28 cellular contexts compared by ENCODE assay signal in genomic region chr19:50768289-50768688, GRCh38. TPM values are rescaled to one million over a fixed set of nuclear protein-coding genes. Genes with fewer than 3 reads are reported as not detected.
"Had no signal": no experiment of that assay in that cellular context is flagged by ENCODE, and none has a peak within 500 bp of the region (broad histone marks: within the 10 kb centered on the region; RNA-seq: fewer than 3 reads in every experiment).

No MANE protein-coding gene starts in this region.

- H3K9me3 ChIP-seq: gastrocnemius medialis, lower lobe of right lung, pancreas had no signal

- H3K27ac Mint-ChIP-seq: dendritic cell treated with granulocyte-macrophage colony-stimulating factor and Interleukin-4, amounts not matched to agents 40 ng/mL and 50 ng/mL, for 4 days; effector memory CD8-positive, alpha-beta T cell; immature natural killer cell; memory B cell; mesothelial cell of epicardium; natural killer cell treated with Interleukin-12 subunit alpha and Interleukin-12 subunit beta and Interleukin-15 and Interleukin-18, amount 100 ng/mL, for 72 hours; progenitor cell of endocrine pancreas had no signal

- H3K4me3 ChIP-seq: esophagus muscularis mucosa, gastrocnemius medialis, heart right ventricle, left ventricle myocardium inferior, lower lobe of right lung, pancreas, stomach, thoracic aorta, transverse colon had no signal

- ATAC-seq: effector memory CD8-positive, alpha-beta T cell; gastrocnemius medialis; heart right ventricle; lower lobe of right lung; natural killer cell treated with Interleukin-12 subunit alpha and Interleukin-12 subunit beta and Interleukin-15 and Interleukin-18, amount 100 ng/mL, for 72 hours; pancreas; right cardiac atrium had no signal

- FAIRE-seq: keratinocyte, pancreas, small intestine had no signal

- H3K4me3 Mint-ChIP-seq: dendritic cell treated with granulocyte-macrophage colony-stimulating factor and Interleukin-4, amounts not matched to agents 40 ng/mL and 50 ng/mL, for 4 days; effector memory CD8-positive, alpha-beta T cell; immature natural killer cell; memory B cell; mesothelial cell of epicardium; natural killer cell treated with Interleukin-12 subunit alpha and Interleukin-12 subunit beta and Interleukin-15 and Interleukin-18, amount 100 ng/mL, for 72 hours had no signal

- H3K4me1 ChIP-seq: esophagus muscularis mucosa, gastrocnemius medialis, heart right ventricle, left ventricle myocardium inferior, lower lobe of right lung, pancreas, stomach, transverse colon had no signal

- H3K27me3 ChIP-seq: pancreas had no signal

- H3K9me3 Mint-ChIP-seq: dendritic cell treated with granulocyte-macrophage colony-stimulating factor and Interleukin-4, amounts not matched to agents 40 ng/mL and 50 ng/mL, for 4 days; effector memory CD8-positive, alpha-beta T cell; immature natural killer cell; memory B cell; mesothelial cell of epicardium; natural killer cell treated with Interleukin-12 subunit alpha and Interleukin-12 subunit beta and Interleukin-15 and Interleukin-18, amount 100 ng/mL, for 72 hours had no signal

- DNase-seq: effector memory CD8-positive, alpha-beta T cell; gastrocnemius medialis; heart right ventricle; immature natural killer cell; left ventricle myocardium inferior; lower lobe of right lung; occipital lobe; pancreas; right cardiac atrium; small intestine; stimulated activated CD4-positive, alpha-beta T cell treated with anti-CD3 and anti-CD28 coated beads, Interleukin-12 subunit alpha, Interleukin-12 subunit beta, amount 100 ng/mL, for 4 hours; stimulated activated naive CD4-positive, alpha-beta T cell; stomach; substantia nigra; transverse colon had no signal

- H3K4me1 Mint-ChIP-seq: immature natural killer cell, memory B cell, mesothelial cell of epicardium had no signal

- H3K36me3 Mint-ChIP-seq: immature natural killer cell; memory B cell; mesothelial cell of epicardium; natural killer cell treated with Interleukin-12 subunit alpha and Interleukin-12 subunit beta and Interleukin-15 and Interleukin-18, amount 100 ng/mL, for 72 hours had no signal

- H3K36me3 ChIP-seq: esophagus muscularis mucosa, gastrocnemius medialis, heart right ventricle, left ventricle myocardium inferior, lower lobe of right lung, pancreas, stomach, thoracic aorta, transverse colon had no signal

- H3K27ac ChIP-seq: epithelial cell of prostate, esophagus muscularis mucosa, gastrocnemius medialis, heart right ventricle, left ventricle myocardium inferior, lower lobe of right lung, pancreas, stomach, thoracic aorta, transverse colon had no signal

RNA-seq across cellular contexts. Expression of gene GPR32, which starts 2.0 kb away (rescaled TPM):
- total RNA-seq: esophagus muscularis mucosa; fibroblast of villous mesenchyme; gastrocnemius medialis; heart right ventricle; left ventricle myocardium inferior; lower lobe of right lung; mesothelial cell of epicardium; mucosa of gallbladder; myocyte; natural killer cell treated with Interleukin-12 subunit alpha and Interleukin-12 subunit beta and Interleukin-15 and Interleukin-18, amount 100 ng/mL, for 72 hours; occipital lobe; pancreas; progenitor cell of endocrine pancreas; right cardiac atrium; stomach; thoracic aorta; transverse colon; urinary bladder had no signal
- polyA plus RNA-seq: heart right ventricle, immature natural killer cell, keratinocyte, pancreas, right cardiac atrium, small intestine, stomach, urinary bladder had no signal

RNA-seq across cellular contexts. Expression of gene ACP4, which starts 21.9 kb away (rescaled TPM):
- total RNA-seq: esophagus muscularis mucosa; fibroblast of villous mesenchyme; gastrocnemius medialis; heart right ventricle; left ventricle myocardium inferior; lower lobe of right lung; mesothelial cell of epicardium; mucosa of gallbladder; myocyte; natural killer cell treated with Interleukin-12 subunit alpha and Interleukin-12 subunit beta and Interleukin-15 and Interleukin-18, amount 100 ng/mL, for 72 hours; occipital lobe; pancreas; progenitor cell of endocrine pancreas; right cardiac atrium; stomach; thoracic aorta; transverse colon; urinary bladder had no signal
- polyA plus RNA-seq: heart right ventricle, immature natural killer cell, keratinocyte, pancreas, right cardiac atrium, small intestine, stomach, urinary bladder had no signal

RNA-seq across cellular contexts. Expression of gene SHANK1, which starts 48.7 kb away (rescaled TPM):
- total RNA-seq: natural killer cell treated with Interleukin-12 subunit alpha and Interleukin-12 subunit beta and Interleukin-15 and Interleukin-18, amount 100 ng/mL, for 72 hours had no signal
- polyA plus RNA-seq: immature natural killer cell had no signal

RNA-seq across cellular contexts. Expression of gene KLK1, which starts 55.3 kb away (rescaled TPM):
- total RNA-seq: esophagus muscularis mucosa; fibroblast of villous mesenchyme; myocyte; natural killer cell treated with Interleukin-12 subunit alpha and Interleukin-12 subunit beta and Interleukin-15 and Interleukin-18, amount 100 ng/mL, for 72 hours; occipital lobe; progenitor cell of endocrine pancreas; thoracic aorta; urinary bladder had no signal
- polyA plus RNA-seq: immature natural killer cell had no signal
